In genomic region chr2:29848566-29849310, GRCh38 we compare ENCODE assay signal across 24 cellular contexts.
"Had no signal": no experiment of that assay in that cellular context is flagged by ENCODE, and none has a peak within 500 bp of the region (broad histone marks: within the 10 kb centered on the region; RNA-seq: fewer than 3 reads in every experiment).

No MANE protein-coding gene starts in this region.

- H3K36me3 Mint-ChIP-seq: activated naive CD4-positive, alpha-beta T cell treated with anti-CD3 and anti-CD28 coated beads, Interleukin-2, amount 50 U/mL, for 72 hours; brain had no signal

- H3K9me3 ChIP-seq: ascending aorta, Peyer's patch, SJSA1 had no signal

- H3K4me1 Mint-ChIP-seq: activated naive CD8-positive, alpha-beta T cell treated with anti-CD3 and anti-CD28 coated beads, Interleukin-2, amount 50 U/mL, for 24 hours; central memory CD8-positive, alpha-beta T cell had no signal

- H3K9me3 Mint-ChIP-seq: central memory CD8-positive, alpha-beta T cell; T-helper 1 cell treated with Interleukin-12 subunit alpha and Interleukin-12 subunit beta and Interleukin-4 antibody, amounts not matched to agents 30 μg/mL and 1 μg/mL, for 36 hours had no signal

- H3K36me3 ChIP-seq: ascending aorta, Peyer's patch, SJSA1 had no signal

- H3K4me1 ChIP-seq: ascending aorta, Peyer's patch, SJSA1 had no signal

- H3K27me3 ChIP-seq: ascending aorta, Peyer's patch had no signal

- ATAC-seq: activated CD4-positive, CD25-positive, alpha-beta regulatory T cell treated with anti-CD3 and anti-CD28 coated beads, Interleukin-2, amount 50 U/mL, for 24 hours; activated CD8-positive, alpha-beta T cell treated with anti-CD3 and anti-CD28 coated beads for 36 hours; activated naive CD4-positive, alpha-beta T cell treated with anti-CD3 and anti-CD28 coated beads, Interleukin-2, amount 50 U/mL, for 72 hours; activated naive CD8-positive, alpha-beta T cell treated with anti-CD3 and anti-CD28 coated beads, Interleukin-2, amount 50 U/mL, for 24 hours; SK-N-SH treated with all-trans-retinoic acid at 6 μM for 48 hours had no signal

- DNase-seq: activated CD4-positive, alpha-beta T cell treated with anti-CD3 and anti-CD28 coated beads for 4 hours; activated CD8-positive, alpha-beta memory T cell treated with anti-CD3 and anti-CD28 coated beads, Interleukin-2, amount 50 U/mL, for 48 hours; activated CD8-positive, alpha-beta T cell treated with anti-CD3 and anti-CD28 coated beads for 36 hours; activated naive CD8-positive, alpha-beta T cell treated with anti-CD3 and anti-CD28 coated beads, Interleukin-2, amount 50 U/mL, for 24 hours; activated T-cell treated with anti-CD3 and anti-CD28 coated beads, Interleukin-2, amount 50 U/mL, for 1 hour; amniotic stem cell; NCI-H1105 treated with DMSO at 0.1 percent for 48 hours; NCI-H1436 treated with DMSO at 0.1 percent for 48 hours; NCI-H187; NCI-H2081; NCI-H446; NCI-H526; Peyer's patch; Right ventricle myocardium superior; SW 1271 had no signal

- H3K27ac Mint-ChIP-seq: activated CD8-positive, alpha-beta T cell treated with anti-CD3 and anti-CD28 coated beads for 36 hours; activated naive CD4-positive, alpha-beta T cell treated with anti-CD3 and anti-CD28 coated beads, Interleukin-2, amount 50 U/mL, for 72 hours; activated naive CD8-positive, alpha-beta T cell treated with anti-CD3 and anti-CD28 coated beads, Interleukin-2, amount 50 U/mL, for 24 hours; brain; T-helper 1 cell treated with Interleukin-12 subunit alpha and Interleukin-12 subunit beta and Interleukin-4 antibody, amounts not matched to agents 30 μg/mL and 1 μg/mL, for 36 hours had no signal

- H3K27ac ChIP-seq: ascending aorta, Peyer's patch, RWPE1, SJSA1 had no signal

- H3K4me3 ChIP-seq: ascending aorta, Peyer's patch, SJSA1 had no signal

- H3K4me3 Mint-ChIP-seq: activated CD8-positive, alpha-beta T cell treated with anti-CD3 and anti-CD28 coated beads for 36 hours; activated naive CD8-positive, alpha-beta T cell treated with anti-CD3 and anti-CD28 coated beads, Interleukin-2, amount 50 U/mL, for 24 hours; brain; central memory CD8-positive, alpha-beta T cell; T-helper 1 cell treated with Interleukin-12 subunit alpha and Interleukin-12 subunit beta and Interleukin-4 antibody, amounts not matched to agents 30 μg/mL and 1 μg/mL, for 36 hours had no signal
